Comparison of ENCODE assay signal across 26 cellular contexts in the genomic region with DNA sequence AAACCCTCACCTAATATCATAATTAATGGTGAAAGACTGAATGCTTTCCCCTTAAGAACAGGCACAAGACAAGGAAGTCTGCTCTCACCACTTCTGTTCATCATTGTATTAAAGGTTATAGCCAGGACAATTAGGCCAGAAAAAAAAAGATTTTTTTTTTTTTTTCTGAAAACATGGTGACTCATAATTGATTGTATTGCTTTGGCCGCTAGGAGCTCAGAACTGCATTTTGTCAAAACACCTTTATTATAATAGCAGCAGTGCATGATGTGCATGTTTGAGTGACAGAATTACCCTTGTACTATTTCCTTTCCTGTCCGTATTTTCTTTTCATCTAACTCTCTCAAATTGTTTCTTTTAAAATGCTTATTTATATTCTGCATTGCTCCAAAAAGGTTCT.
A peak's percentile ranks its signal among the peaks of the same experiment; 100 is the strongest.
DNase-seq lines count a peak whose midpoint lies in the region; ATAC-seq and TF ChIP-seq lines count a peak whose summit lies in the region.
"Had no signal": no experiment of that assay in that cellular context is flagged by ENCODE, and none has a peak within 500 bp of the region (broad histone marks: within the 10 kb centered on the region; RNA-seq: fewer than 3 reads in every experiment).

No MANE protein-coding gene starts in this region.

- H3K56ac ChIP-seq in IMR-90 (ENCODE audit: extremely low read depth, insufficient read depth, low read length) = no peak overlapping the region

- POLR2A ChIA-PET in CD8-positive, alpha-beta memory T cell (lab: Charles Lee) = no interaction called here
- POLR2A ChIA-PET in IMR-90 (lab: Charles Lee; ENCODE audit: unreplicated experiment) = no interaction called here
- POLR2A ChIA-PET in CD4-positive, alpha-beta memory T cell (lab: Charles Lee; ENCODE audit: partially characterized antibody) = interaction anchor here (1.7 kb wide), 1 partner anchor 9 kb away, joined by 4 read pairs; no protein-coding TSS in a partner anchor

- WGBS in IMR-90 (ENCODE audit: extremely low coverage in 2 of 2, insufficient read length in 1 of 2), 2 experiments = no CpG with 5 or more reads among the region's 2 CpGs

- no peak overlapping the region for H4K8ac ChIP-seq in IMR-90 (ENCODE audit: low read depth in 2 of 2, low read length in 2 of 2)

- no peaks in the 10 kb centered on the region for H3K27me3 ChIP-seq in CD8-positive, alpha-beta memory T cell (ENCODE audit: insufficient read depth, low read length, poor library complexity, severe bottlenecking)
- H3K27me3 ChIP-seq in IMR-90 (ENCODE audit: control insufficient read depth, insufficient read depth, low read length) = no peaks in the 10 kb centered on the region
- H3K27me3 ChIP-seq in CD4-positive, alpha-beta memory T cell (ENCODE audit: insufficient read depth, low read length) = no peaks in the 10 kb centered on the region
- H3K27me3 ChIP-seq: gastrocnemius medialis, Peyer's patch, sigmoid colon had no signal

- no peak overlapping the region for H3K4me2 ChIP-seq in IMR-90 (ENCODE audit: low read depth, low read length)

- no peaks in the 10 kb centered on the region for H3K9me3 ChIP-seq in CD8-positive, alpha-beta memory T cell (ENCODE audit: low read length)
- no peaks in the 10 kb centered on the region for H3K9me3 ChIP-seq in IMR-90 (ENCODE audit: control insufficient read depth, insufficient read depth, low read length)
- H3K9me3 ChIP-seq in CD4-positive, alpha-beta memory T cell (ENCODE audit: control insufficient read depth in 1 of 2, low read length in 2 of 2) = no peaks in the 10 kb centered on the region
- H3K9me3 ChIP-seq: gastrocnemius medialis, mucosa of descending colon, Peyer's patch, sigmoid colon had no signal

- no peak overlapping the region for H3K9ac ChIP-seq in IMR-90 (ENCODE audit: low read depth, low read length)

- no peak overlapping the region for H2BK20ac ChIP-seq in IMR-90 (ENCODE audit: low read depth, low read length)

- no peak overlapping the region for H3K27ac ChIP-seq in CD8-positive, alpha-beta memory T cell (ENCODE audit: low read depth, low read length)
- H3K27ac ChIP-seq in IMR-90 (ENCODE audit: insufficient read depth, low read length) = no peak overlapping the region
- no peak overlapping the region for H3K27ac ChIP-seq in CD4-positive, alpha-beta memory T cell (ENCODE audit: low read depth, low read length)
- H3K27ac ChIP-seq: gastrocnemius medialis, Peyer's patch, sigmoid colon had no signal

- H3K4me1 Mint-ChIP-seq in CD8-positive, alpha-beta memory T cell = peaks cover 26 to 28% (median 27%) of the 10 kb centered on the region in 3 donors
- H3K4me1 Mint-ChIP-seq in central memory CD8-positive, alpha-beta T cell = peaks cover 31% of the 10 kb centered on the region
- H3K4me1 Mint-ChIP-seq in CD4-positive, alpha-beta memory T cell = peaks cover 14 to 21% (median 17%) of the 10 kb centered on the region in 4 donors

- H3K27me3 Mint-ChIP-seq in CD8-positive, alpha-beta memory T cell = no peaks in the 10 kb centered on the region
- H3K27me3 Mint-ChIP-seq in central memory CD8-positive, alpha-beta T cell = no peaks in the 10 kb centered on the region
- no peaks in the 10 kb centered on the region for H3K27me3 Mint-ChIP-seq in CD4-positive, alpha-beta memory T cell
- H3K27me3 Mint-ChIP-seq: activated CD4-positive, alpha-beta memory T cell treated with anti-CD3 and anti-CD28 coated beads, Interleukin-2, amount 10 ng/mL, durations not matched to agents 7 days and 5 days; activated naive CD8-positive, alpha-beta T cell treated with anti-CD3 and anti-CD28 coated beads for 36 hours; CD4-positive, CD25-positive, alpha-beta regulatory T cell; stimulated activated memory B cell treated with anti-CD40 and anti-IgM and Interleukin-4, amounts not matched to agents 10 μg/mL and 1 μg/mL and 100 μg/mL, for 72 hours; T-cell had no signal

- no peak overlapping the region for H2AK9ac ChIP-seq in IMR-90 (replicated peaks; ENCODE audit: low read depth, low read length, poor library complexity)

- peaks cover 15% of the 10 kb centered on the region for H3K4me1 ChIP-seq in CD8-positive, alpha-beta memory T cell (ENCODE audit: insufficient read depth, low read length)
- peaks cover 12% of the 10 kb centered on the region for H3K4me1 ChIP-seq in IMR-90 (ENCODE audit: control insufficient read depth, insufficient read depth, low read length)
- H3K4me1 ChIP-seq in CD4-positive, alpha-beta memory T cell (ENCODE audit: insufficient read depth, low read length) = peaks cover 15% of the 10 kb centered on the region
- H3K4me1 ChIP-seq: gastrocnemius medialis, Peyer's patch had no signal

- peaks cover 32% of the 10 kb centered on the region for H3K36me3 ChIP-seq in CD8-positive, alpha-beta memory T cell (ENCODE audit: insufficient read depth, low read length)
- peaks cover 40% of the 10 kb centered on the region for H3K36me3 ChIP-seq in IMR-90 (ENCODE audit: control insufficient read depth, insufficient read depth, low read length)
- peaks cover 32% of the 10 kb centered on the region for H3K36me3 ChIP-seq in CD4-positive, alpha-beta memory T cell (ENCODE audit: insufficient read depth, low read length)

- intact Hi-C loops in IMR-90 (cut with micrococcal nuclease) = no loop called here
- intact Hi-C loops in CD4-positive, alpha-beta memory T cell (cut with micrococcal nuclease) = no loop called here

- no peak overlapping the region for H3K18ac ChIP-seq in IMR-90 (ENCODE audit: low read depth, low read length)

- TF ChIP-seq POLR2A in IMR-90 (IDR thresholded peaks at IDR 0.05; ENCODE audit: low read depth, low read length) = no peak

- H3K79me1 ChIP-seq in IMR-90 (ENCODE audit: low read depth in 1 of 2, low read length in 2 of 2) = peaks cover 8 to 22% of the 10 kb centered on the region in 2 experiments

- H4K20me1 ChIP-seq in IMR-90 (ENCODE audit: insufficient read depth, low read length) = peaks cover 8% of the 10 kb centered on the region; the same call in 1 of the 2 replicates

- H3K4me3 ChIP-seq in CD8-positive, alpha-beta memory T cell (ENCODE audit: low read length) = no peak overlapping the region
- H3K4me3 ChIP-seq in IMR-90 (ENCODE audit: insufficient read depth, low read depth, low read length) = no peak overlapping the region
- H3K4me3 ChIP-seq in CD4-positive, alpha-beta memory T cell (ENCODE audit: low read length in 2 of 2) = no peak overlapping the region
- H3K4me3 ChIP-seq: gastrocnemius medialis, lung, mucosa of descending colon, Peyer's patch, sigmoid colon had no signal

- no peak overlapping the region for H3K14ac ChIP-seq in IMR-90 (replicated peaks; ENCODE audit: low read depth, low read length)

- no peak for TF ChIP-seq RAD21 in IMR-90 (IDR thresholded peaks at IDR 0.05; ENCODE audit: low read length)

- dilution Hi-C loops in IMR-90 (cut with HindIII; ENCODE audit: low sequenced_read_pairs, unreplicated experiment) = no loop called here

- in situ Hi-C loops in IMR-90 (cut with MboI; ENCODE audit: low sequenced_read_pairs) = no loop called here

- BruUV-seq in IMR-90 (replicated peaks; lab: Mats Ljungman, UMichigan) = no TSS peak

- H2BK120ac ChIP-seq in IMR-90 (ENCODE audit: low read depth, low read length) = no peak overlapping the region

- H3K4ac ChIP-seq in IMR-90 (ENCODE audit: low read depth, low read length) = no peak overlapping the region

- no peak overlapping the region for H4K5ac ChIP-seq in IMR-90 (ENCODE audit: low read depth, low read length)

- 0 out of 2 replicates have a peak, but pooled peaks have one; percentile 6 for TF ChIP-seq CTCF in IMR-90 (conservative IDR thresholded peaks at IDR 0.05; ENCODE audit: low read depth, low read length)

- H2AK5ac ChIP-seq in IMR-90 (ENCODE audit: low read depth, low read length) = no peak overlapping the region

- no peak overlapping the region for H3K23ac ChIP-seq in IMR-90 (ENCODE audit: low read depth, low read length)

- no peak overlapping the region for H2BK15ac ChIP-seq in IMR-90 (ENCODE audit: low read depth, low read length)

- no peak overlapping the region for H2BK5ac ChIP-seq in IMR-90 (ENCODE audit: low read depth, low read length, poor library complexity, severe bottlenecking)

- H3K27ac Mint-ChIP-seq in CD8-positive, alpha-beta memory T cell = peak overlapping the region in 5 of 8 donors; percentile 7 to 82 (median 42)
- peak overlapping the region; percentile 25 for H3K27ac Mint-ChIP-seq in central memory CD8-positive, alpha-beta T cell (ENCODE audit: low read depth)
- peak overlapping the region in 1 of 7 donors; percentile 12 for H3K27ac Mint-ChIP-seq in CD4-positive, alpha-beta memory T cell
- H3K27ac Mint-ChIP-seq: activated CD4-positive, alpha-beta memory T cell treated with anti-CD3 and anti-CD28 coated beads, Interleukin-2, amount 10 ng/mL, durations not matched to agents 7 days and 5 days; H9; stimulated activated memory B cell treated with anti-CD40 and anti-IgM and Interleukin-4, amounts not matched to agents 10 μg/mL and 1 μg/mL and 100 μg/mL, for 72 hours; T-cell had no signal

- no peak for DNase-seq in CD8-positive, alpha-beta memory T cell
- DNase-seq in IMR-90 (no peak), lung microvascular endothelial cell (ENCODE audit: low read depth in 2 of 2) (peak; percentile 51 to 53), NCI-H748 (lab: John Stamatoyannopoulos, UW; ENCODE audit: unreplicated experiment) (no peak)
- no peak for DNase-seq in central memory CD8-positive, alpha-beta T cell (ENCODE audit: low spot score in 2 of 2)
- no peak for DNase-seq in CD4-positive, alpha-beta memory T cell
- DNase-seq: activated CD4-positive, alpha-beta memory T cell treated with anti-CD3 and anti-CD28 coated beads, Interleukin-2, amount 10 ng/mL, durations not matched to agents 7 days and 5 days; activated effector memory CD4-positive, alpha-beta T cell treated with Interleukin-2 at 50 U/mL for 16 hours; activated naive CD8-positive, alpha-beta T cell treated with anti-CD3 and anti-CD28 coated beads for 36 hours; CD4-positive, CD25-positive, alpha-beta regulatory T cell; effector CD8-positive, alpha-beta T cell; gastrocnemius medialis; H9; mucosa of descending colon; NCI-H1092 treated with DMSO at 0.1 percent for 48 hours; NCI-H1930; NCI-H526 treated with DMSO at 0.1 percent for 48 hours; Peyer's patch; sigmoid colon; stimulated activated CD4-positive, alpha-beta T cell treated with anti-CD3 and anti-CD28 coated beads, Interleukin-4, amount 100 ng/mL, for 24 hours; T-cell had no signal

- H4K91ac ChIP-seq in IMR-90 (ENCODE audit: insufficient read depth, low read depth, low read length) = no peak overlapping the region

- no peak overlapping the region for H3K4me3 Mint-ChIP-seq in CD8-positive, alpha-beta memory T cell
- H3K4me3 Mint-ChIP-seq in central memory CD8-positive, alpha-beta T cell = no peak overlapping the region
- peak overlapping the region in 1 of 8 donors; percentile 58 for H3K4me3 Mint-ChIP-seq in CD4-positive, alpha-beta memory T cell
- H3K4me3 Mint-ChIP-seq: activated CD4-positive, alpha-beta memory T cell treated with anti-CD3 and anti-CD28 coated beads, Interleukin-2, amount 10 ng/mL, durations not matched to agents 7 days and 5 days; activated naive CD8-positive, alpha-beta T cell treated with anti-CD3 and anti-CD28 coated beads for 36 hours; H9; neural crest cell; stimulated activated memory B cell treated with anti-CD40 and anti-IgM and Interleukin-4, amounts not matched to agents 10 μg/mL and 1 μg/mL and 100 μg/mL, for 72 hours; T-cell had no signal

- peaks cover 33% of the 10 kb centered on the region for H3K9me1 ChIP-seq in IMR-90 (ENCODE audit: insufficient read depth, low read length)

- no peaks in the 10 kb centered on the region for H3K9me3 Mint-ChIP-seq in CD8-positive, alpha-beta memory T cell
- no peaks in the 10 kb centered on the region for H3K9me3 Mint-ChIP-seq in central memory CD8-positive, alpha-beta T cell
- H3K9me3 Mint-ChIP-seq in CD4-positive, alpha-beta memory T cell = no peaks in the 10 kb centered on the region
- H3K9me3 Mint-ChIP-seq: activated CD4-positive, alpha-beta memory T cell treated with anti-CD3 and anti-CD28 coated beads, Interleukin-2, amount 10 ng/mL, durations not matched to agents 7 days and 5 days; activated naive CD8-positive, alpha-beta T cell treated with anti-CD3 and anti-CD28 coated beads for 36 hours; CD4-positive, CD25-positive, alpha-beta regulatory T cell; H9; neural crest cell; stimulated activated memory B cell treated with anti-CD40 and anti-IgM and Interleukin-4, amounts not matched to agents 10 μg/mL and 1 μg/mL and 100 μg/mL, for 72 hours; T-cell had no signal

- no peak overlapping the region for H2AFZ ChIP-seq in IMR-90 (replicated peaks; ENCODE audit: low read length, poor library complexity)

- ATAC-seq in IMR-90 (ENCODE audit: low read depth) = no peak
- ATAC-seq in central memory CD8-positive, alpha-beta T cell (replicated peaks; ENCODE audit: extremely low read depth, poor library complexity, severe bottlenecking) = no peak
- ATAC-seq in GM19324 (IDR thresholded peaks at IDR 0.05; ENCODE audit: low FRiP score, unreplicated experiment) = no peak
- ATAC-seq: activated CD4-positive, CD25-positive, alpha-beta regulatory T cell treated with anti-CD3 and anti-CD28 coated beads, Interleukin-2, amount 50 U/mL, for 24 hours; gastrocnemius medialis; mucosa of descending colon; stimulated activated memory B cell treated with anti-CD40 and anti-IgM and Interleukin-4, amounts not matched to agents 10 μg/mL and 1 μg/mL and 100 μg/mL, for 72 hours; T-cell had no signal

- H3K36me3 Mint-ChIP-seq in CD8-positive, alpha-beta memory T cell = peaks cover 10 to 95% (median 24%) of the 10 kb centered on the region in 3 donors
- peaks cover 20% of the 10 kb centered on the region for H3K36me3 Mint-ChIP-seq in central memory CD8-positive, alpha-beta T cell (ENCODE audit: insufficient read depth)
- H3K36me3 Mint-ChIP-seq in CD4-positive, alpha-beta memory T cell = peaks cover 57 to 66% of the 10 kb centered on the region in 2 donors

- CTCF ChIA-PET in CD8-positive, alpha-beta memory T cell (lab: Charles Lee) = no interaction called here
- CTCF ChIA-PET in IMR-90 (lab: Yijun Ruan, JAX) = no interaction called here
- CTCF ChIA-PET in CD4-positive, alpha-beta memory T cell (lab: Charles Lee; ENCODE audit: partially characterized antibody) = no interaction called here

Comparison
In these comparisons a context has a peak if more than half of its experiments do, and no peak if none do; other contexts are left out.
1. DNase-seq: peak in lung microvascular endothelial cell (2 of 2); none in CD8-positive, alpha-beta memory T cell (0 of 5), IMR-90 (single experiment), central memory CD8-positive, alpha-beta T cell (0 of 2), CD4-positive, alpha-beta memory T cell (0 of 5) and NCI-H748 (single experiment).